In genomic region chrX:77293331-77293995, GRCh38 we compare ENCODE assay signal across 25 cellular contexts.
"Had no signal": no experiment of that assay in that cellular context is flagged by ENCODE, and none has a peak within 500 bp of the region (broad histone marks: within the 10 kb centered on the region; RNA-seq: fewer than 3 reads in every experiment).

No MANE protein-coding gene starts in this region.

- H3K27ac ChIP-seq: epithelial cell of prostate, esophagus squamous epithelium, left lung, lower lobe of right lung, pancreas, prostate gland, skin epidermis, thoracic aorta, uterus had no signal

- FAIRE-seq: endometrium, pancreas had no signal

- DNase-seq: activated CD4-positive, alpha-beta T cell treated with anti-CD3 and anti-CD28 coated beads for 1 hour; activated CD4-positive, alpha-beta T cell treated with anti-CD3 and anti-CD28 coated beads, Interleukin-2, amount 10 ng/mL, durations not matched to agents 7 days and 5 days; activated CD8-positive, alpha-beta T cell treated with anti-CD3 and anti-CD28 coated beads for 36 hours; activated naive CD8-positive, alpha-beta T cell treated with anti-CD3 and anti-CD28 coated beads, Interleukin-2, amount 50 U/mL, for 24 hours; activated T-cell treated with anti-CD3 and anti-CD28 coated beads, Interleukin-2, amount 50 U/mL, for 48 hours; esophagus squamous epithelium; foreskin melanocyte; left lung; lower lobe of right lung; mesenchymal stem cell; naive thymus-derived CD8-positive, alpha-beta T cell; nucleus accumbens; pancreas; retina; stimulated activated CD4-positive, alpha-beta T cell treated with anti-CD3 and anti-CD28 coated beads, Interleukin-12 subunit alpha, Interleukin-12 subunit beta, amount 100 ng/mL, for 4 hours; stimulated activated CD4-positive, alpha-beta T cell treated with anti-CD3 and anti-CD28 coated beads, Interleukin-4, amount 100 ng/mL, for 1 hour; stimulated activated naive CD8-positive, alpha-beta T cell treated with anti-CD3 and anti-CD28 coated beads, Interleukin-15, Interleukin-2, amounts not matched to agents 100 U/mL and 50 U/mL, for 24 hours; uterus had no signal

- H3K4me3 ChIP-seq: esophagus squamous epithelium, left lung, lower lobe of right lung, pancreas, prostate gland, skin epidermis, thoracic aorta, uterus had no signal

- H3K36me3 ChIP-seq: esophagus squamous epithelium, left lung, lower lobe of right lung, pancreas, prostate gland, thoracic aorta, uterus had no signal

- ATAC-seq: activated CD8-positive, alpha-beta T cell treated with anti-CD3 and anti-CD28 coated beads for 36 hours; activated naive CD8-positive, alpha-beta T cell treated with anti-CD3 and anti-CD28 coated beads, Interleukin-2, amount 50 U/mL, for 24 hours; left lung; lower lobe of right lung; naive thymus-derived CD8-positive, alpha-beta T cell; pancreas; sciatic nerve; stimulated activated naive CD8-positive, alpha-beta T cell treated with anti-CD3 and anti-CD28 coated beads, Interleukin-15, Interleukin-2, amounts not matched to agents 100 U/mL and 50 U/mL, for 24 hours; WTC11 had no signal

- H3K4me1 ChIP-seq: esophagus squamous epithelium, left lung, lower lobe of right lung, pancreas, prostate gland, uterus had no signal

- H3K9me3 ChIP-seq: esophagus squamous epithelium, left lung, lower lobe of right lung, pancreas, prostate gland, thoracic aorta, uterus had no signal
